Comparison of ENCODE assay signal across 10 cellular contexts in genomic region chr5:124596595-124597388, GRCh38.
DNase-seq lines count a peak whose midpoint lies in the region; ATAC-seq, FAIRE-seq and TF ChIP-seq lines count a peak whose summit lies in the region.
"Had no signal": no experiment of that assay in that cellular context is flagged by ENCODE, and none has a peak within 500 bp of the region (broad histone marks: within the 10 kb centered on the region; RNA-seq: fewer than 3 reads in every experiment).

No MANE protein-coding gene starts in this region.

- H3K4me1 ChIP-seq in mesodermal cell (ENCODE audit: control insufficient read depth, insufficient read depth, low read length, poor library complexity, severe bottlenecking) = peaks cover 31% of the 10 kb centered on the region

- CTCF ChIA-PET in BJ (lab: Yijun Ruan, JAX) = no interaction called here

- FAIRE-seq in HTR-8/SVneo (lab: Jason Lieb, UNC) = no peak

- WGBS in mesodermal cell (ENCODE audit: insufficient coverage in 2 of 2), 2 experiments = 69% methylated on average over 3 of the region's 4 CpGs; no CpG with 5 or more reads in 1 of the 2 experiments

- POLR2A ChIA-PET in BJ (lab: Charles Lee) = interaction anchor here (0.6 kb wide), 1 partner anchor 487 kb away, joined by 3 read pairs; no protein-coding TSS in a partner anchor

- ATAC-seq in HG02885 (IDR thresholded peaks at IDR 0.05; ENCODE audit: poor library complexity, unreplicated experiment) = no peak
- ATAC-seq in GM21526 (IDR thresholded peaks at IDR 0.05; ENCODE audit: low FRiP score, unreplicated experiment) = no peak
- ATAC-seq in GM21528 (IDR thresholded peaks at IDR 0.05; ENCODE audit: low FRiP score, unreplicated experiment) = no peak

- DNase-seq in BJ (ENCODE audit: low read depth) (peak; percentile 27), HTR-8/SVneo (ENCODE audit: insufficient read length, low spot score) (peak; percentile 44), caudate nucleus (lab: John Stamatoyannopoulos, UW) (no peak)
- no peak for DNase-seq in stimulated activated CD4-positive, alpha-beta T cell treated with anti-CD3 and anti-CD28 coated beads, Interleukin-4, amount 100 ng/mL, for 1 hour
- DNase-seq: DMS79 treated with DMSO at 0.1 percent for 48 hours, posterior cingulate gyrus had no signal

- H3K36me3 ChIP-seq in BJ (ENCODE audit: control insufficient read depth, insufficient read depth, low read length) (no peaks in the 10 kb centered on the region), mesodermal cell (ENCODE audit: control insufficient read depth, insufficient read depth, low read length) (no peaks in the 10 kb centered on the region)

- no peaks in the 10 kb centered on the region for H3K27me3 ChIP-seq in BJ (ENCODE audit: control insufficient read depth, insufficient read depth, low read length)

- no peaks in the 10 kb centered on the region for H3K9me3 ChIP-seq in mesodermal cell (ENCODE audit: control insufficient read depth, low read length)

- H3K4me3 ChIP-seq in BJ (ENCODE audit: low read depth, low read length) (no peak overlapping the region), mesodermal cell (ENCODE audit: extremely low read depth, insufficient read depth, low read length, poor library complexity, severe bottlenecking) (no peak overlapping the region)

- H3K27ac ChIP-seq in caudate nucleus (ENCODE audit: low read depth, low read length) = peak overlapping the region; percentile 23
- peak overlapping the region; percentile 72 for H3K27ac ChIP-seq in mesodermal cell (ENCODE audit: low read depth, low read length, severe bottlenecking)

- no peak for TF ChIP-seq CTCF in BJ (IDR thresholded peaks at IDR 0.05; ENCODE audit: insufficient read depth, low read depth, low read length)

Comparison
In these comparisons a context has a peak if more than half of its experiments do, and no peak if none do; other contexts are left out.
1. DNase-seq: peak in BJ (single experiment) and HTR-8/SVneo (single experiment); none in caudate nucleus (0 of 61) and stimulated activated CD4-positive, alpha-beta T cell treated with anti-CD3 and anti-CD28 coated beads, Interleukin-4, amount 100 ng/mL, for 1 hour (single experiment).